In the genomic region with DNA sequence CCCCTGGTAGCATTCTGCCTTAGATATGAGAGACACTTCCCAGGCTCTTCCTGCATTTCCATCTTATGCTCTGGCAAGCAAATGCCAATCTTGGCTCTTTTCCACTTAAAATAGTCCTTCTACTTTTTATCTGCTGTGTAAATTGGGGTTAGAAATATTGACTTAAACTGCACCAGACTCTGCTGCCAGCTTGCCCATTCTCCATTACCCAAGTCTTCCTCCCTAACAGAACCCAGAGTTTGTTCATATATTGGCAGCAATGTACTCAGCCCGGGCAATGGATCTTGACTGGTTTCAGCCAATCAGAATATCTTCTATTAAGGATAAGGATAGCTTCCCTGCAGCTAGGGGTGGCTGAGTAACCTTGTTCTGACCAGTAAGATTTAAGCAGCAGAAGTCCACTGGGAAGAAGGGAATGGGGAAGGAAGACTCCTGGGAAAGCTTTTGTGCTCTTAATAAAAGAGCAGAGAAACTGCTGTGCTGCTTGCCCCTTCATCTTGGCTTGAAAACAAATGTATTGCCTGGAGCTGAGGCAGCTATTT, we compare ENCODE assay signal across 16 cellular contexts.
DNase-seq lines count a peak whose midpoint lies in the region; ATAC-seq and TF ChIP-seq lines count a peak whose summit lies in the region.
"Had no signal": no experiment of that assay in that cellular context is flagged by ENCODE, and none has a peak within 500 bp of the region (broad histone marks: within the 10 kb centered on the region; RNA-seq: fewer than 3 reads in every experiment).

No MANE protein-coding gene starts in this region.

- WGBS in mammary epithelial cell (ENCODE audit: low coverage, missing lambda C conversion rate): 56% methylated on average over 1 of the region's 1 CpG
- 78% methylated on average over 1 of the region's 1 CpG for WGBS in esophagus muscularis mucosa

- H3K4me1 Mint-ChIP-seq in WTC11: peaks cover 26% of the 10 kb centered on the region
- peaks cover 15% of the 10 kb centered on the region for H3K4me1 Mint-ChIP-seq in activated naive CD8-positive, alpha-beta T cell treated with anti-CD3 and anti-CD28 coated beads, Interleukin-2, amount 50 U/mL, for 24 hours
- peaks cover 18% of the 10 kb centered on the region for H3K4me1 Mint-ChIP-seq in activated T-cell treated with anti-CD3 and anti-CD28 coated beads, Interleukin-2, amount 50 U/mL, for 4 hours (ENCODE audit: low read depth)

- dilution Hi-C loops in mammary epithelial cell (cut with HindIII; ENCODE audit: low sequenced_read_pairs): no loop called here

- H3K27me3 ChIP-seq in mammary epithelial cell (ENCODE audit: insufficient read depth, low read length) (no peaks in the 10 kb centered on the region), breast epithelium (no peaks in the 10 kb centered on the region), esophagus muscularis mucosa (no peaks in the 10 kb centered on the region)

- H3K27ac ChIP-seq in mammary epithelial cell (ENCODE audit: insufficient read depth, low read depth, low read length) (no peak overlapping the region), breast epithelium (no peak overlapping the region), esophagus muscularis mucosa (replicated peaks in 1 of 4) (no peak overlapping the region)
- H3K27ac ChIP-seq: 22Rv1, GM23248 had no signal

- no peak overlapping the region; the same call in 1 of the 2 replicates for H3K27ac Mint-ChIP-seq in WTC11
- no peak overlapping the region for H3K27ac Mint-ChIP-seq in activated naive CD8-positive, alpha-beta T cell treated with anti-CD3 and anti-CD28 coated beads, Interleukin-2, amount 50 U/mL, for 24 hours
- H3K27ac Mint-ChIP-seq: CD14-positive monocyte; CD8-positive, alpha-beta T cell; H9 had no signal

- no TSS peak for BruUV-seq in mammary epithelial cell (replicated peaks; lab: Mats Ljungman, UMichigan)

- in situ Hi-C loops in mammary epithelial cell (cut with MboI; ENCODE audit: low sequenced_read_pairs in 2 of 2): no loop called here

- CTCF ChIA-PET in mammary epithelial cell (lab: Charles Lee; ENCODE audit: low non-redundant PET): no interaction called here
- CTCF ChIA-PET in WTC11 (lab: Charles Lee): interaction anchor here (1.0 to 1.8 kb wide), 3 partner anchors 9 to 719 kb away, joined by 3 to 4 read pairs (median 4); no protein-coding TSS in a partner anchor

- H3K9me3 ChIP-seq in mammary epithelial cell (replicated peaks; ENCODE audit: insufficient read depth, low read length) (no peaks in the 10 kb centered on the region), breast epithelium (no peaks in the 10 kb centered on the region), esophagus muscularis mucosa (no peaks in the 10 kb centered on the region)
- H3K9me3 ChIP-seq: Caco-2 had no signal

- H3K79me2 ChIP-seq in mammary epithelial cell (ENCODE audit: insufficient read depth, low read length): no peaks in the 10 kb centered on the region

- no peaks in the 10 kb centered on the region for H4K20me1 ChIP-seq in mammary epithelial cell (ENCODE audit: insufficient read depth, low read length)

- no peak for TF ChIP-seq CTCF in mammary epithelial cell (conservative IDR thresholded peaks at IDR 0.05 in 1 of 2, IDR thresholded peaks at IDR 0.05 in 1 of 2; ENCODE audit: extremely low read depth in 1 of 2, insufficient read depth in 1 of 2, low read depth in 1 of 2, low read length in 2 of 2)
- TF ChIP-seq CTCF in breast epithelium (IDR thresholded peaks at IDR 0.05): no peak
- TF ChIP-seq CTCF in WTC11 (IDR thresholded peaks at IDR 0.05): no peak
- TF ChIP-seq CTCF in esophagus muscularis mucosa (IDR thresholded peaks at IDR 0.05): no peak

- TF ChIP-seq EP300 in esophagus muscularis mucosa (IDR thresholded peaks at IDR 0.05): no peak

- H3K36me3 ChIP-seq in mammary epithelial cell (ENCODE audit: insufficient read depth, low read length) (no peaks in the 10 kb centered on the region), breast epithelium (no peaks in the 10 kb centered on the region), esophagus muscularis mucosa (no peaks in the 10 kb centered on the region)

- H3K27me3 Mint-ChIP-seq in WTC11 (ENCODE audit: low read depth): no peaks in the 10 kb centered on the region
- H3K27me3 Mint-ChIP-seq in activated naive CD8-positive, alpha-beta T cell treated with anti-CD3 and anti-CD28 coated beads, Interleukin-2, amount 50 U/mL, for 24 hours: peaks cover 10% of the 10 kb centered on the region
- no peaks in the 10 kb centered on the region for H3K27me3 Mint-ChIP-seq in activated T-cell treated with anti-CD3 and anti-CD28 coated beads, Interleukin-2, amount 50 U/mL, for 4 hours (ENCODE audit: low read depth)

- H3K9ac ChIP-seq in mammary epithelial cell (ENCODE audit: insufficient read depth, low read length): no peak overlapping the region
- H3K9ac ChIP-seq: GM23248 had no signal

- DNase-seq in mammary epithelial cell: no peak
- DNase-seq in breast epithelium (ENCODE audit: low spot score in 2 of 2): no peak
- DNase-seq in WTC11 (ENCODE audit: low spot score): no peak
- peak; percentile 68 for DNase-seq in esophagus muscularis mucosa (ENCODE audit: extremely low spot score)
- DNase-seq in activated naive CD8-positive, alpha-beta T cell treated with anti-CD3 and anti-CD28 coated beads, Interleukin-2, amount 50 U/mL, for 24 hours: no peak
- DNase-seq in NCI-H226: no peak
- no peak for DNase-seq in HCEC 1CT
- DNase-seq in activated T-cell treated with anti-CD3 and anti-CD28 coated beads, Interleukin-2, amount 50 U/mL, for 4 hours: no peak
- DNase-seq: Caco-2; CD8-positive, alpha-beta T cell; DMS53; GF-D8; GM23248; H9 had no signal

- no peak overlapping the region for H3K4me3 Mint-ChIP-seq in WTC11
- no peak overlapping the region for H3K4me3 Mint-ChIP-seq in activated naive CD8-positive, alpha-beta T cell treated with anti-CD3 and anti-CD28 coated beads, Interleukin-2, amount 50 U/mL, for 24 hours
- no peak overlapping the region for H3K4me3 Mint-ChIP-seq in activated T-cell treated with anti-CD3 and anti-CD28 coated beads, Interleukin-2, amount 50 U/mL, for 4 hours
- H3K4me3 Mint-ChIP-seq: CD14-positive monocyte; CD8-positive, alpha-beta T cell; H9 had no signal

- no peaks in the 10 kb centered on the region for H3K9me3 Mint-ChIP-seq in WTC11
- H3K9me3 Mint-ChIP-seq in activated naive CD8-positive, alpha-beta T cell treated with anti-CD3 and anti-CD28 coated beads, Interleukin-2, amount 50 U/mL, for 24 hours: no peaks in the 10 kb centered on the region
- no peaks in the 10 kb centered on the region for H3K9me3 Mint-ChIP-seq in activated T-cell treated with anti-CD3 and anti-CD28 coated beads, Interleukin-2, amount 50 U/mL, for 4 hours
- H3K9me3 Mint-ChIP-seq: CD8-positive, alpha-beta T cell; H9 had no signal

- peaks cover 6% of the 10 kb centered on the region for H3K36me3 Mint-ChIP-seq in WTC11
- H3K36me3 Mint-ChIP-seq in activated naive CD8-positive, alpha-beta T cell treated with anti-CD3 and anti-CD28 coated beads, Interleukin-2, amount 50 U/mL, for 24 hours (ENCODE audit: low read depth): no peaks in the 10 kb centered on the region
- H3K36me3 Mint-ChIP-seq in activated T-cell treated with anti-CD3 and anti-CD28 coated beads, Interleukin-2, amount 50 U/mL, for 4 hours (ENCODE audit: insufficient read depth): no peaks in the 10 kb centered on the region
- H3K36me3 Mint-ChIP-seq: CD8-positive, alpha-beta T cell had no signal

- TF ChIP-seq POLR2A in breast epithelium (IDR thresholded peaks at IDR 0.05) (no peak), esophagus muscularis mucosa (IDR thresholded peaks at IDR 0.05; ENCODE audit: low read depth) (no peak)

- intact Hi-C loops in mammary epithelial cell (cut with micrococcal nuclease): no loop called here
- intact Hi-C loops in breast epithelium (cut with DNase I; ENCODE audit: low total_unique reads): no loop called here
- intact Hi-C loops in esophagus muscularis mucosa (cut with DNase I): no loop called here

- POLR2A ChIA-PET in WTC11 (lab: Charles Lee): interaction anchor here (0.6 kb wide), 1 partner anchor 67 kb away, joined by 3 read pairs; no protein-coding TSS in a partner anchor

- no peak overlapping the region for H3K4me3 ChIP-seq in mammary epithelial cell (replicated peaks in 1 of 3; ENCODE audit: insufficient read depth in 1 of 3, low read depth in 2 of 3, low read length in 3 of 3)
- H3K4me3 ChIP-seq in breast epithelium: no peak overlapping the region
- H3K4me3 ChIP-seq in esophagus muscularis mucosa: no peak overlapping the region
- H3K4me3 ChIP-seq: GM23248 had no signal

- ATAC-seq in WTC11: peak; percentile 56
- no peak for ATAC-seq in activated naive CD8-positive, alpha-beta T cell treated with anti-CD3 and anti-CD28 coated beads, Interleukin-2, amount 50 U/mL, for 24 hours
- no peak for ATAC-seq in activated T-cell treated with anti-CD3 and anti-CD28 coated beads, Interleukin-2, amount 50 U/mL, for 4 hours
- ATAC-seq: CD8-positive, alpha-beta T cell had no signal

- no peak overlapping the region for H3K4me2 ChIP-seq in mammary epithelial cell (ENCODE audit: insufficient read depth, low read depth, low read length)

- peaks cover 4% of the 10 kb centered on the region for H3K4me1 ChIP-seq in mammary epithelial cell (ENCODE audit: insufficient read depth, low read length)
- H3K4me1 ChIP-seq in breast epithelium: no peaks in the 10 kb centered on the region
- H3K4me1 ChIP-seq in esophagus muscularis mucosa: no peaks in the 10 kb centered on the region

- peak overlapping the region; percentile 56 for H2AFZ ChIP-seq in mammary epithelial cell (ENCODE audit: low read depth, low read length)
- H2AFZ ChIP-seq: GM23248 had no signal

TF ChIP-seq in WTC11, 78 proteins besides CTCF, POLR2A, EP300 and RAD21 (continues in another document):
- TF ChIP-seq, protein P1, sequence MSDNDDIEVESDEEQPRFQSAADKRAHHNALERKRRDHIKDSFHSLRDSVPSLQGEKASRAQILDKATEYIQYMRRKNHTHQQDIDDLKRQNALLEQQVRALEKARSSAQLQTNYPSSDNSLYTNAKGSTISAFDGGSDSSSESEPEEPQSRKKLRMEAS (CRISPR knock-in tag; IDR thresholded peaks at IDR 0.05): no peak
- TF ChIP-seq, protein P2, sequence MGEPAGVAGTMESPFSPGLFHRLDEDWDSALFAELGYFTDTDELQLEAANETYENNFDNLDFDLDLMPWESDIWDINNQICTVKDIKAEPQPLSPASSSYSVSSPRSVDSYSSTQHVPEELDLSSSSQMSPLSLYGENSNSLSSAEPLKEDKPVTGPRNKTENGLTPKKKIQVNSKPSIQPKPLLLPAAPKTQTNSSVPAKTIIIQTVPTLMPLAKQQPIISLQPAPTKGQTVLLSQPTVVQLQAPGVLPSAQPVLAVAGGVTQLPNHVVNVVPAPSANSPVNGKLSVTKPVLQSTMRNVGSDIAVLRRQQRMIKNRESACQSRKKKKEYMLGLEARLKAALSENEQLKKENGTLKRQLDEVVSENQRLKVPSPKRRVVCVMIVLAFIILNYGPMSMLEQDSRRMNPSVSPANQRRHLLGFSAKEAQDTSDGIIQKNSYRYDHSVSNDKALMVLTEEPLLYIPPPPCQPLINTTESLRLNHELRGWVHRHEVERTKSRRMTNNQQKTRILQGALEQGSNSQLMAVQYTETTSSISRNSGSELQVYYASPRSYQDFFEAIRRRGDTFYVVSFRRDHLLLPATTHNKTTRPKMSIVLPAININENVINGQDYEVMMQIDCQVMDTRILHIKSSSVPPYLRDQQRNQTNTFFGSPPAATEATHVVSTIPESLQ (CRISPR knock-in tag; IDR thresholded peaks at IDR 0.05): no peak
